In the genomic region with DNA sequence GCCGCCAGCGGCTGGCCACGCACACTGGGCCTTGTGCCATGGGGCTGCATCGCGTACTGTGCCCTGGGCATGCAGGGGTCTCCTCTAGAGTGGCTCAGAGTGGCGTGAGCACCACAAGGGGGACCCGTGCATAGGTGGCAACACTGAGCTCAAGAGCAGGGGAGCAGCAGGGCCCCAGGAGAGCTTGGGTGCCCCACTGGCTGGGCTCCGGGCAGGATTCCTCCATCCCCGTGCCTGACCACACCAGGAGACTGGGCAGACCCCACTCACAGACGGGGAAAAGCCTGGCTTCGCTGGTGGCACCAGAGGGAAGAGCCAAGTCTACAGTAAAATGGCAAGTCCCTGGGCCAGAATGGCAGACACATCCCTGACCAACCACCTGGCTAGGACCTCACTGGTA, we compare ENCODE assay signal across 8 cellular contexts. TPM values are rescaled to one million over a fixed set of nuclear protein-coding genes. Genes with fewer than 3 reads are reported as not detected.
"Had no signal": no experiment of that assay in that cellular context is flagged by ENCODE, and none has a peak within 500 bp of the region (broad histone marks: within the 10 kb centered on the region; RNA-seq: fewer than 3 reads in every experiment).

No MANE protein-coding gene starts in this region.

RNA-seq across cellular contexts. Expression of gene SPDYE2, which starts 17.6 kb away (rescaled TPM):
- total RNA-seq: HepG2, HT1080, IMR-90, NCI-H460, PC-9, Peyer's patch, Right ventricle myocardium inferior, RPMI7951 had no signal
- polyA plus RNA-seq: HepG2, IMR-90 had no signal

RNA-seq across cellular contexts. Expression of gene UPK3BL2, which starts 25.1 kb away (rescaled TPM):
- total RNA-seq: RPMI7951 had no signal
